ENCODE assay signal across 12 cellular contexts in the genomic region with DNA sequence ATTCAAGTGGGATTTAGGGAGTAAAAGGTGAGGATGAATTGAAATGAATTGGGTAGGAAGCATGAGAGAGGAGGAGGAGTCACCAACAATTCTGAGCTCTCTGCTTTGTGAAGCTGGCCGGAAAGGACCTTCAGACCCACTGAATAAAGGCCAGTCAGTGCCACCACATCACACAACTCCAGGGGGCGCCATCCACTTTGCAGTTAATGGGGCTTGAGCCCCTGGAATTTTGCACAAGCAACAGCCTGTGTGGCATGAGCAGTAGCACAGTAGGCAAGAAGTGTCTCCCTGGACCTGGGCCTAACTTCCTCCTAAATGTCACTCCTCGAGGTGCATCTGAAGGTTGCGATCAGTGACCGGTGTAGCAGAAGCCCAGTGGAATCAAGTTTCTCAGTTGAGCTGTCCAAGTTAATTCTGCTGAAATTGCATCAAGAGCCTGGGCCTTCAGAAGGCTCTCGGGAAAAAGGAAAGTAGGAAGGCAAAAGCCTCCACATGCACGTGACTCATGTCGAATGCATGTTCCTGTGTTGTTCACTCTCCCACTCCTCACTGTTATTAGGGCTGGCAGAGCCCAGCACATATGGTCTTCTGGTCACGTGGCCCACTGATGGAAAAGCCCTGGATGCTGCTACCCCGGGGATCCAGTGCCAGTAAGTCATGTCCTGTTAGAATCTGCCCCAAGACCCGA. TPM values are rescaled to one million over a fixed set of nuclear protein-coding genes. Genes with fewer than 3 reads are reported as not detected.
DNase-seq lines count a peak whose midpoint lies in the region; ATAC-seq, FAIRE-seq and TF ChIP-seq lines count a peak whose summit lies in the region.
"Had no signal": no experiment of that assay in that cellular context is flagged by ENCODE, and none has a peak within 500 bp of the region (broad histone marks: within the 10 kb centered on the region; RNA-seq: fewer than 3 reads in every experiment).

No MANE protein-coding gene starts in this region.

- intact Hi-C loops in head of caudate nucleus (cut with DNase I) (no loop called here), pancreas (cut with DNase I) (no loop called here)

- no peak overlapping the region for H3K4me3 Mint-ChIP-seq in natural killer cell treated with Interleukin-12 subunit alpha and Interleukin-12 subunit beta and Interleukin-15 and Interleukin-18, amount 100 ng/mL, for 72 hours
- H3K4me3 Mint-ChIP-seq: nephron progenitor cell; stimulated activated naive B cell treated with anti-CD40 and anti-IgM and Interleukin-4, amounts not matched to agents 10 μg/mL and 1 μg/mL and 100 μg/mL, for 72 hours had no signal

- no peak overlapping the region for H3K27ac ChIP-seq in pancreas

- no peaks in the 10 kb centered on the region for H3K9me3 ChIP-seq in pancreas

- peaks cover 18 to 26% of the 10 kb centered on the region in 2 donors for H3K27me3 Mint-ChIP-seq in natural killer cell treated with Interleukin-12 subunit alpha and Interleukin-12 subunit beta and Interleukin-15 and Interleukin-18, amount 100 ng/mL, for 72 hours

- 85 to 87% methylated on average over 11 of the region's 11 CpGs for WGBS in pancreas, 2 donors

- DNase-seq in A172 (ENCODE audit: low spot score) (peak; percentile 27), HCEC 1CT (peak; percentile 58), amniotic epithelial cell (ENCODE audit: low read depth) (peak; percentile 66), islet precursor cell (peak; percentile 79), head of caudate nucleus (no peak), pancreas (no peak)
- no peak for DNase-seq in natural killer cell treated with Interleukin-12 subunit alpha and Interleukin-12 subunit beta and Interleukin-15 and Interleukin-18, amount 100 ng/mL, for 72 hours (ENCODE audit: low spot score)
- DNase-seq: Karpas-422; NCI-H510A treated with DMSO at 0.1 percent for 48 hours; nephron progenitor cell; stimulated activated naive B cell treated with anti-CD40 and anti-IgM and Interleukin-4, amounts not matched to agents 10 μg/mL and 1 μg/mL and 100 μg/mL, for 72 hours had no signal

- no peaks in the 10 kb centered on the region for H3K27me3 ChIP-seq in pancreas

- no peak for TF ChIP-seq CTCF in pancreas (IDR thresholded peaks at IDR 0.05)

- no peak for ATAC-seq in natural killer cell treated with Interleukin-12 subunit alpha and Interleukin-12 subunit beta and Interleukin-15 and Interleukin-18, amount 100 ng/mL, for 72 hours
- no peak for ATAC-seq in HG03354 (IDR thresholded peaks at IDR 0.05; ENCODE audit: poor library complexity, severe bottlenecking, unreplicated experiment)
- ATAC-seq in pancreas: no peak
- ATAC-seq: stimulated activated naive B cell treated with anti-CD40 and anti-IgM and Interleukin-4, amounts not matched to agents 10 μg/mL and 1 μg/mL and 100 μg/mL, for 72 hours had no signal

- no peaks in the 10 kb centered on the region for H3K36me3 ChIP-seq in pancreas

- H3K36me3 Mint-ChIP-seq in natural killer cell treated with Interleukin-12 subunit alpha and Interleukin-12 subunit beta and Interleukin-15 and Interleukin-18, amount 100 ng/mL, for 72 hours: no peaks in the 10 kb centered on the region
- H3K36me3 Mint-ChIP-seq: stimulated activated naive B cell treated with anti-CD40 and anti-IgM and Interleukin-4, amounts not matched to agents 10 μg/mL and 1 μg/mL and 100 μg/mL, for 72 hours had no signal

- H3K4me1 Mint-ChIP-seq in natural killer cell treated with Interleukin-12 subunit alpha and Interleukin-12 subunit beta and Interleukin-15 and Interleukin-18, amount 100 ng/mL, for 72 hours (ENCODE audit: low read depth in 2 of 2): no peaks in the 10 kb centered on the region
- H3K4me1 Mint-ChIP-seq: stimulated activated naive B cell treated with anti-CD40 and anti-IgM and Interleukin-4, amounts not matched to agents 10 μg/mL and 1 μg/mL and 100 μg/mL, for 72 hours had no signal

- FAIRE-seq in pancreas (lab: Jason Lieb, UNC): no peak

- peaks cover 0 to 3% (median 0%) of the 10 kb centered on the region in 3 donors for H3K4me1 ChIP-seq in pancreas

- H3K27ac Mint-ChIP-seq in natural killer cell treated with Interleukin-12 subunit alpha and Interleukin-12 subunit beta and Interleukin-15 and Interleukin-18, amount 100 ng/mL, for 72 hours: no peak overlapping the region
- H3K27ac Mint-ChIP-seq: nephron progenitor cell; stimulated activated naive B cell treated with anti-CD40 and anti-IgM and Interleukin-4, amounts not matched to agents 10 μg/mL and 1 μg/mL and 100 μg/mL, for 72 hours had no signal

- H3K9me3 Mint-ChIP-seq in natural killer cell treated with Interleukin-12 subunit alpha and Interleukin-12 subunit beta and Interleukin-15 and Interleukin-18, amount 100 ng/mL, for 72 hours: no peaks in the 10 kb centered on the region
- H3K9me3 Mint-ChIP-seq: stimulated activated naive B cell treated with anti-CD40 and anti-IgM and Interleukin-4, amounts not matched to agents 10 μg/mL and 1 μg/mL and 100 μg/mL, for 72 hours had no signal

- no peak overlapping the region for H3K4me3 ChIP-seq in pancreas

RNA-seq across cellular contexts. Expression of a gene that starts 27.8 kb away (rescaled TPM):
- 8.7 and 12.7 TPM in 2 replicates for total RNA-seq in A172 (2014; rRNA removed; shearing (Covaris generic))
- 10 to 100 TPM; 17.0 to 27.2 TPM for total RNA-seq in natural killer cell treated with Interleukin-12 subunit alpha and Interleukin-12 subunit beta and Interleukin-15 and Interleukin-18, amount 100 ng/mL, for 72 hours
- 10 to 100 TPM; 32.0 to 67.2 (median 40.7) TPM for total RNA-seq in pancreas
- 10 to 100 TPM; 15.9 to 29.1 TPM for polyA plus RNA-seq in pancreas

Comparison
In these comparisons a context has a peak if more than half of its experiments do, and no peak if none do; other contexts are left out.
1. DNase-seq: peak in A172 (single experiment), HCEC 1CT (single experiment), amniotic epithelial cell (single experiment) and islet precursor cell (single experiment); none in natural killer cell treated with Interleukin-12 subunit alpha and Interleukin-12 subunit beta and Interleukin-15 and Interleukin-18, amount 100 ng/mL, for 72 hours (single experiment), head of caudate nucleus (0 of 42) and pancreas (0 of 6).